ENCODE assay signal across 13 cellular contexts in genomic region chr2:206713770-206714169, GRCh38. TPM values are rescaled to one million over a fixed set of nuclear protein-coding genes. Genes with fewer than 3 reads are reported as not detected.
DNase-seq lines count a peak whose midpoint lies in the region; ATAC-seq, FAIRE-seq and TF ChIP-seq lines count a peak whose summit lies in the region.
"Had no signal": no experiment of that assay in that cellular context is flagged by ENCODE, and none has a peak within 500 bp of the region (broad histone marks: within the 10 kb centered on the region; RNA-seq: fewer than 3 reads in every experiment).

No MANE protein-coding gene starts in this region.

- H3K36me3 ChIP-seq in MM.1S (replicated peaks; ENCODE audit: insufficient read depth, low read length) (no peaks in the 10 kb centered on the region), mesendoderm (ENCODE audit: control insufficient read depth, insufficient read depth, low read length) (no peaks in the 10 kb centered on the region), gastrocnemius medialis (no peaks in the 10 kb centered on the region)
- H3K36me3 ChIP-seq: gastroesophageal sphincter, WERI-Rb-1 had no signal

- DNase-seq in HFFc6: no peak
- peak; percentile 33 for DNase-seq in MM.1S
- DNase-seq in mesendoderm: no peak
- DNase-seq in OCI-M2 (lab: John Stamatoyannopoulos, UW; ENCODE audit: unreplicated experiment): no peak
- DNase-seq in putamen (ENCODE audit: low spot score): no peak
- no peak for DNase-seq in HTR-8/SVneo (ENCODE audit: insufficient read length, low spot score)
- no peak for DNase-seq in gastrocnemius medialis
- DNase-seq: DMS153, NCI-H1417 treated with DMSO at 0.1 percent for 48 hours, WERI-Rb-1 had no signal

- no peaks in the 10 kb centered on the region for H3K79me1 ChIP-seq in mesendoderm (ENCODE audit: low read length)

- intact Hi-C loops in gastrocnemius medialis (cut with DNase I; ENCODE audit: low total_unique reads): no loop called here

- no peak for TF ChIP-seq POLR2A in gastrocnemius medialis (IDR thresholded peaks at IDR 0.05)

- peak overlapping the region; percentile 30 for H3K4me3 Mint-ChIP-seq in HFFc6

- no peak overlapping the region for H3K18ac ChIP-seq in mesendoderm (ENCODE audit: low read length)

- H4K5ac ChIP-seq in mesendoderm (ENCODE audit: low read length): no peak overlapping the region

- H2AFZ ChIP-seq in MM.1S (ENCODE audit: low read length): peak overlapping the region; percentile 62

- H3K36me3 Mint-ChIP-seq in HFFc6 (ENCODE audit: low read depth): no peaks in the 10 kb centered on the region

- H3K9ac ChIP-seq in MM.1S (ENCODE audit: low read length) (no peak overlapping the region), mesendoderm (ENCODE audit: low read length) (no peak overlapping the region)

- FAIRE-seq in HTR-8/SVneo (lab: Jason Lieb, UNC): no peak

- no peak overlapping the region for H3K27ac Mint-ChIP-seq in HFFc6

- no peak overlapping the region for H2AK5ac ChIP-seq in mesendoderm (ENCODE audit: low read length)

- no peaks in the 10 kb centered on the region for H3K79me2 ChIP-seq in MM.1S (ENCODE audit: low read length)
- H3K79me2 ChIP-seq in mesendoderm (ENCODE audit: control insufficient read depth, insufficient read depth, low read length): no peaks in the 10 kb centered on the region

- H3K4me3 ChIP-seq in MM.1S (ENCODE audit: low read length) (no peak overlapping the region), mesendoderm (ENCODE audit: low read length) (no peak overlapping the region), gastrocnemius medialis (no peak overlapping the region)
- H3K4me3 ChIP-seq: gastroesophageal sphincter had no signal

- H3K56ac ChIP-seq in mesendoderm (ENCODE audit: low read length): no peak overlapping the region

- no peaks in the 10 kb centered on the region; the same call in 1 of the 2 replicates for H3F3A ChIP-seq in MM.1S (ENCODE audit: insufficient read depth, low read length)

- no peak overlapping the region for H4K8ac ChIP-seq in mesendoderm (ENCODE audit: low read depth, low read length)

- H3K9me3 Mint-ChIP-seq in HFFc6: no peaks in the 10 kb centered on the region; the same call in 1 of the 2 replicates

- H2BK120ac ChIP-seq in mesendoderm (ENCODE audit: low read depth, low read length): peak overlapping the region; percentile 21

- no peaks in the 10 kb centered on the region for H3K27me3 ChIP-seq in MM.1S (replicated peaks; ENCODE audit: insufficient read depth, low read length)
- H3K27me3 ChIP-seq in mesendoderm (ENCODE audit: insufficient read depth, low read length, poor library complexity): no peaks in the 10 kb centered on the region
- H3K27me3 ChIP-seq in gastrocnemius medialis: no peaks in the 10 kb centered on the region

- H3K4ac ChIP-seq in mesendoderm (ENCODE audit: low read depth, low read length): no peak overlapping the region

- H3K9me3 ChIP-seq in MM.1S (replicated peaks; ENCODE audit: insufficient read depth, low read length) (no peaks in the 10 kb centered on the region), gastrocnemius medialis (no peaks in the 10 kb centered on the region)
- H3K9me3 ChIP-seq: gastroesophageal sphincter had no signal

- peak overlapping the region; percentile 18 for H3K27ac ChIP-seq in MM.1S (ENCODE audit: low read length)
- H3K27ac ChIP-seq in mesendoderm (ENCODE audit: low read depth, low read length): no peak overlapping the region
- no peak overlapping the region for H3K27ac ChIP-seq in gastrocnemius medialis
- H3K27ac ChIP-seq: gastroesophageal sphincter, WERI-Rb-1 had no signal

- H3K9me2 ChIP-seq in MM.1S (replicated peaks; ENCODE audit: insufficient read depth, low read length): no peaks in the 10 kb centered on the region

- no peak overlapping the region for H2BK5ac ChIP-seq in mesendoderm (ENCODE audit: low read length)

- H3K4me1 ChIP-seq in MM.1S (ENCODE audit: low read length): peaks cover 3% of the 10 kb centered on the region; the same call in 1 of the 2 replicates
- no peaks in the 10 kb centered on the region for H3K4me1 ChIP-seq in mesendoderm (ENCODE audit: control insufficient read depth, low read depth, low read length)
- H3K4me1 ChIP-seq in gastrocnemius medialis: no peaks in the 10 kb centered on the region
- H3K4me1 ChIP-seq: gastroesophageal sphincter had no signal

- H3K4me1 Mint-ChIP-seq in HFFc6 (ENCODE audit: low read depth): peaks cover 9% of the 10 kb centered on the region; the same call in 1 of the 2 replicates

- peak; percentile 70 for ATAC-seq in GM18867 (IDR thresholded peaks at IDR 0.05; ENCODE audit: unreplicated experiment)
- no peak for ATAC-seq in gastrocnemius medialis
- ATAC-seq: gastroesophageal sphincter had no signal

- H3K23ac ChIP-seq in mesendoderm (ENCODE audit: low read length): no peak overlapping the region

- no peak overlapping the region for H2BK15ac ChIP-seq in mesendoderm (replicated peaks; ENCODE audit: low read depth)

- TF ChIP-seq CTCF in HFFc6 (IDR thresholded peaks at IDR 0.05) (no peak), MM.1S (IDR thresholded peaks at IDR 0.05; ENCODE audit: low read length) (no peak), gastrocnemius medialis (IDR thresholded peaks at IDR 0.05 in 4 of 5, conservative IDR thresholded peaks at IDR 0.05 in 1 of 5) (no peak)

- WGBS in mesendoderm (ENCODE audit: extremely low coverage, insufficient coverage, low lambda C conversion rate): no CpG with 5 or more reads among the region's 3 CpGs

- H4K20me1 ChIP-seq in MM.1S (ENCODE audit: insufficient read depth, low read length): no peaks in the 10 kb centered on the region

- H3K27me3 Mint-ChIP-seq in HFFc6 (ENCODE audit: insufficient read depth): no peaks in the 10 kb centered on the region; the same call in none of the 2 replicates

- in situ Hi-C loops in gastrocnemius medialis (cut with MboI; ENCODE audit: low sequenced_read_pairs in 4 of 4): no loop called here

- peak overlapping the region; percentile 55 for H3K4me2 ChIP-seq in MM.1S (ENCODE audit: low read depth, low read length)
- H3K4me2 ChIP-seq in mesendoderm (ENCODE audit: low read length): no peak overlapping the region

RNA-seq across cellular contexts. Expression of gene DYTN, which starts 4.4 kb away (rescaled TPM):
- not detected for total RNA-seq in HFFc6 (2021; fragmentation: NEBNext Ultra II Directional; extraction: Animal tissue kit (Norgen Biotek cat#: 25700))
- not detected for polyA plus RNA-seq in mesendoderm (2013, experiment 1 of 2)
- not detected for polyA plus RNA-seq in mesendoderm (2013, experiment 2 of 2)
- total RNA-seq in gastrocnemius medialis: not detected
- total RNA-seq: gastroesophageal sphincter, liver had no signal
- polyA plus RNA-seq: liver had no signal

RNA-seq across cellular contexts. Expression of gene MDH1B, which starts 51.4 kb away (rescaled TPM):
- under 1 TPM in 5 of 6 experiments, not detected in 1; 0.07 to 0.68 (median 0.46) TPM for total RNA-seq in HFFc6 (2021; fragmentation: NEBNext Ultra II Directional; extraction: Animal tissue kit (Norgen Biotek cat#: 25700))
- 0.95 TPM for polyA plus RNA-seq in mesendoderm (2013, experiment 1 of 2)
- 1.1 TPM for polyA plus RNA-seq in mesendoderm (2013, experiment 2 of 2)
- 1 to 10 TPM in 1 of 4 donors, under 1 TPM in 3; 0.13 to 1.6 (median 0.49) TPM for total RNA-seq in gastrocnemius medialis

RNA-seq across cellular contexts. Expression of gene FASTKD2, which starts 51.6 kb away (rescaled TPM):
- total RNA-seq in HFFc6 (2021; fragmentation: NEBNext Ultra II Directional; extraction: Animal tissue kit (Norgen Biotek cat#: 25700)): 10 to 100 TPM; 20.3 to 27.2 (median 25.4) TPM
- 30.1 TPM for polyA plus RNA-seq in mesendoderm (2013, experiment 1 of 2)
- 29.6 TPM for polyA plus RNA-seq in mesendoderm (2013, experiment 2 of 2)
- 10 to 100 TPM; 42.9 to 68.6 (median 54.9) TPM for total RNA-seq in gastrocnemius medialis
